In genomic region chr22:19707347-19708322, GRCh38 we compare ENCODE assay signal across 3 cellular contexts.
TF ChIP-seq lines count a peak whose summit lies in the region.

No MANE protein-coding gene starts in this region.

TF ChIP-seq in SK-N-SH, 30 proteins besides CTCF, POLR2A, EP300 and RAD21 (continued from another document):
- TF ChIP-seq USF2 (IDR thresholded peaks at IDR 0.05; ENCODE audit: borderline replicate concordance, low read depth, low read length) (no peak), TEAD4 (IDR thresholded peaks at IDR 0.05; ENCODE audit: borderline replicate concordance, insufficient read depth) (no peak), USF1 (IDR thresholded peaks at IDR 0.05; ENCODE audit: borderline replicate concordance, low read depth) (no peak)

TF ChIP-seq in SK-N-SH treated with all-trans-retinoic acid at 6 μM for 48 hours, 23 proteins besides CTCF, POLR2A, EP300 and RAD21 (continued from another document):
- TF ChIP-seq CREB5 (CRISPR knock-in tag; IDR thresholded peaks at IDR 0.05; ENCODE audit: low read depth) (no peak), CSDC2 (CRISPR knock-in tag; IDR thresholded peaks at IDR 0.05) (no peak), TSHZ2 (CRISPR knock-in tag; IDR thresholded peaks at IDR 0.05) (no peak), PPARA (CRISPR knock-in tag; IDR thresholded peaks at IDR 0.05; ENCODE audit: borderline replicate concordance) (no peak), GLIS3 (CRISPR knock-in tag; IDR thresholded peaks at IDR 0.05) (no peak), TOX (CRISPR knock-in tag; IDR thresholded peaks at IDR 0.05; ENCODE audit: borderline replicate concordance) (no peak), TCF4 (CRISPR knock-in tag; IDR thresholded peaks at IDR 0.05; ENCODE audit: borderline replicate concordance) (no peak), ZNF70 (CRISPR knock-in tag; IDR thresholded peaks at IDR 0.05) (no peak)
TF ChIP-seq in SK-N-SH treated with all-trans-retinoic acid at 6 μM for 48 hours: peak in this region for 0.

TF ChIP-seq in WTC11, 78 proteins besides CTCF, POLR2A, EP300 and RAD21:
- TF ChIP-seq FOXP4 (CRISPR knock-in tag; IDR thresholded peaks at IDR 0.05), result no peak
- TF ChIP-seq ETV6 (CRISPR knock-in tag; IDR thresholded peaks at IDR 0.05), result no peak
